In the genomic region with DNA sequence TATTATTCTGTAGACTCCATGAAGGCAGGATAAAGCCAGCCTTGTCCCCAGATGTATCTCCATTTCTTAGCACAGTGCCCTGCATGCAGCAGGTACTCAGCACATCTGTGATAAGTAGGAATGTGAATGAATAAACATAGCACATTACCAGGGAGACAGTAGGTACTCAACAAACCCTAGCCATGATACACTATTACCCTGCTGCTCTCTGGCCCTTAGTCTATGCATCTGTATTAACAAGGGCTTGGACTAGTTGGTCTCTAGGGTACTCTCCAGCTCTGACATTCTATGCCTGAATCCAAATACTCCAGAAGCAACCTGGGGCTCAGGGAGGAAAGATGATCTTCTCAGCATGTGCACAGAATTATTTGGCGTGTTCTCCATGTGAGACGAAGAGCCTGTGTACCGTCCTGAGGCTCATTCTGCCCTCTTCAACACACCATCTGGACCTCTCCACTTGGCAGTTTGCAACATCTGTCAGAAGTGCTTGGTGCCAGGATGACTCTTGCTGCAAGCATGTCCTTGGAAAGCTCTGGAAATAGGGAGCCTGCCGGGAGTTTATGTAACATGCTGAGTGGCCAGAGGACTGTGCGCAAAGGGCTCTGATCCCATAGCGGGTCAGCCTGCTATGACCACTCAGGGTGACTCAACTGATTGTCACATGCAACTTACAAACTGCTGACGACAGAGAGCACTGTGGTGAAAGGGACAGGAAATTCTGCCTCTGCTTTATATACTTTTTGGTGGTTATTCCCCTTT, we compare ENCODE assay signal across 9 cellular contexts.
DNase-seq lines count a peak whose midpoint lies in the region; ATAC-seq and TF ChIP-seq lines count a peak whose summit lies in the region.
"Had no signal": no experiment of that assay in that cellular context is flagged by ENCODE, and none has a peak within 500 bp of the region (broad histone marks: within the 10 kb centered on the region; RNA-seq: fewer than 3 reads in every experiment).

No MANE protein-coding gene starts in this region.

- H3K36me3 Mint-ChIP-seq in osteocyte (ENCODE audit: unreplicated experiment) = no peaks in the 10 kb centered on the region
- H3K36me3 Mint-ChIP-seq in activated naive CD8-positive, alpha-beta T cell treated with anti-CD3 and anti-CD28 coated beads for 36 hours = no peaks in the 10 kb centered on the region

- DNase-seq in DMS79 treated with DMSO at 0.1 percent for 48 hours (lab: John Stamatoyannopoulos, UW) (peak; percentile 69), NCI-H524 treated with DMSO at 0.1 percent for 48 hours (lab: John Stamatoyannopoulos, UW) (peak; percentile 90), osteocyte (ENCODE audit: extremely low spot score, unreplicated experiment) (no peak), NCI-H2196 treated with DMSO at 0.1 percent for 48 hours (lab: John Stamatoyannopoulos, UW; ENCODE audit: unreplicated experiment) (no peak)
- DNase-seq in activated naive CD8-positive, alpha-beta T cell treated with anti-CD3 and anti-CD28 coated beads for 36 hours = no peak
- DNase-seq: NCI-H2081 treated with DMSO at 0.1 percent for 48 hours had no signal

- ATAC-seq in esophagus mucosa = peak; percentile 52
- ATAC-seq in HG02870 (IDR thresholded peaks at IDR 0.05; ENCODE audit: unreplicated experiment) = no peak
- ATAC-seq in HG03521 (IDR thresholded peaks at IDR 0.05; ENCODE audit: unreplicated experiment) = no peak

- peak; percentile 28 for TF ChIP-seq CTCF in osteocyte (IDR thresholded peaks at IDR 0.05)

- H3K4me3 Mint-ChIP-seq in osteocyte (ENCODE audit: unreplicated experiment) = no peak overlapping the region
- no peak overlapping the region for H3K4me3 Mint-ChIP-seq in activated naive CD8-positive, alpha-beta T cell treated with anti-CD3 and anti-CD28 coated beads for 36 hours

- H3K9me3 Mint-ChIP-seq in osteocyte (ENCODE audit: unreplicated experiment) = peaks cover under 1% of the 10 kb centered on the region
- H3K9me3 Mint-ChIP-seq in activated naive CD8-positive, alpha-beta T cell treated with anti-CD3 and anti-CD28 coated beads for 36 hours = peaks cover 3% of the 10 kb centered on the region

- peaks cover 46% of the 10 kb centered on the region for H3K4me1 Mint-ChIP-seq in osteocyte (ENCODE audit: unreplicated experiment)
- peaks cover 9% of the 10 kb centered on the region for H3K4me1 Mint-ChIP-seq in activated naive CD8-positive, alpha-beta T cell treated with anti-CD3 and anti-CD28 coated beads for 36 hours

- no peaks in the 10 kb centered on the region for H3K27me3 Mint-ChIP-seq in osteocyte (ENCODE audit: unreplicated experiment)
- peaks cover 6% of the 10 kb centered on the region for H3K27me3 Mint-ChIP-seq in activated naive CD8-positive, alpha-beta T cell treated with anti-CD3 and anti-CD28 coated beads for 36 hours

- H3K27ac Mint-ChIP-seq in osteocyte (ENCODE audit: unreplicated experiment) = peak overlapping the region; percentile 57
- no peak overlapping the region for H3K27ac Mint-ChIP-seq in activated naive CD8-positive, alpha-beta T cell treated with anti-CD3 and anti-CD28 coated beads for 36 hours

Comparison
In these comparisons a context has a peak if more than half of its experiments do, and no peak if none do; other contexts are left out.
1. DNase-seq: peak in DMS79 treated with DMSO at 0.1 percent for 48 hours (single experiment) and NCI-H524 treated with DMSO at 0.1 percent for 48 hours (single experiment); none in osteocyte (single experiment), NCI-H2196 treated with DMSO at 0.1 percent for 48 hours (single experiment) and activated naive CD8-positive, alpha-beta T cell treated with anti-CD3 and anti-CD28 coated beads for 36 hours (single experiment).